8 cellular contexts compared by ENCODE assay signal in the genomic region with DNA sequence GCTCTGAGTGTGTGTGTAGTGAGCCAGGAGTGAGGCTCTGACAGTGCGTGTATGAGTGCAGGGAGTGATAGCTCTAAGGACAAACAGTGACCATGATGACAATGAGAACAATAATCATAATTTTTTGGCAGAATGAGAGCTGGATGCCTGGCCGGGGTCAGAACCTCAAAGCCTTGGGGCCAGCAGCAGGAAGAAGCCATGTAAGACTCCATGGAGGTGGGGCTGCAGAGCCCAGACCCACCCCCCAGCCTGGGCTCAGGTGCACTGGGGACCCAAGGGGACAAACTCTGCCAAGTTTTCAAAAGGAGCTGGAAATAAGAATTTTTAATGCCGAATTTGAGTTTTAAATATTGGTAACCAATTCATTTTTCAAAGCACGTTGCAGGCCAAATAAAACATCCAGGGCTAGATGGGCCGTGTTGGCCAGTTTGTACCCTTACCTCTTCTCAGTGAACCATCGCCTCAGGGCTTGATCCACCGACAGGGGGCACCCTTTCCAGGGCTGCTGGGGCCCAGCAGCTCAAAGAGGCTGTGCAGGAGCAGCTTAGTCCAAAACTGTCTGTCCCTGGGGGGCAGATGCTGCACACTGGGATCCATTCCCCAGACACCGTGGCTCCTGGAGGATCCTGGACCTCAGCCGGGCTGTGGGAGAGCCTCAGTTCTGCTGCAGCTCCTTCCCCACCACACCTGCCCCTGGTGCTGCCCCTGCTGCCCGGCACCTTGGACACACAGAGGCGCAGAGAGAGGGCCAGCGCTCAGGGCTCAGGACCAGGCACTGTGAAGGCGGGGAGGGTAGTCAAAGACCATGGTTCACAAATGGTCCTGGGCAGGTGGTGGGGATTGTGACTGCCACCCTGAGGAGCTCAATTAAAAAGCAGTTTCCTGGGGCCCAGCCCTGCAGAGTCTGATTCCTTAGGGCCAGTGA.
A peak's percentile ranks its signal among the peaks of the same experiment; 100 is the strongest.
DNase-seq lines count a peak whose midpoint lies in the region; ATAC-seq and TF ChIP-seq lines count a peak whose summit lies in the region.

No MANE protein-coding gene starts in this region.

- DNase-seq in DMS 273 (lab: John Stamatoyannopoulos, UW; ENCODE audit: unreplicated experiment) = peak; percentile 72
- peak; percentile 85 for DNase-seq in H7
- peak; percentile 79 for DNase-seq in WTC11 (ENCODE audit: low spot score)
- DNase-seq in lung microvascular endothelial cell (ENCODE audit: low read depth in 2 of 2) = peak; percentile 7 to 16
- no peak for DNase-seq in NCI-H1417 treated with DMSO at 0.1 percent for 48 hours (lab: John Stamatoyannopoulos, UW)
- no peak for DNase-seq in epidermal melanocyte (ENCODE audit: insufficient read length, low spot score)

- H3K4me3 Mint-ChIP-seq in WTC11 = no peak overlapping the region

- H3K27me3 ChIP-seq in H7 (ENCODE audit: control insufficient read depth, insufficient read depth, low read length) = no peaks in the 10 kb centered on the region; the same call in 1 of the 2 replicates

- H3K36me3 Mint-ChIP-seq in WTC11 = no peaks in the 10 kb centered on the region

- peak; percentile 77 for ATAC-seq in WTC11
- no peak for ATAC-seq in GM19455 (IDR thresholded peaks at IDR 0.05; ENCODE audit: unreplicated experiment)
- ATAC-seq in GM18873 (IDR thresholded peaks at IDR 0.05; ENCODE audit: low FRiP score, unreplicated experiment) = no peak

- no peaks in the 10 kb centered on the region for H3K36me3 ChIP-seq in H7 (replicated peaks; ENCODE audit: control insufficient read depth, insufficient read depth, low read length)

- peaks cover 9% of the 10 kb centered on the region; the same call in 1 of the 2 replicates for H3K9me3 Mint-ChIP-seq in WTC11

- H3K27ac Mint-ChIP-seq in WTC11 = no peak overlapping the region

- POLR2A ChIA-PET in WTC11 (lab: Charles Lee) = interaction anchor here (0.8 kb wide), 1 partner anchor 99 kb away, joined by 3 read pairs; no protein-coding TSS in a partner anchor

- H3K4me1 Mint-ChIP-seq in WTC11 = peaks cover 5% of the 10 kb centered on the region; the same call in 1 of the 2 replicates

- no peak overlapping the region for H3K4me3 ChIP-seq in H7 (ENCODE audit: insufficient read depth, low read depth, low read length)

- TF ChIP-seq CTCF in WTC11 (IDR thresholded peaks at IDR 0.05) = peak; percentile 60

- H3K27me3 Mint-ChIP-seq in WTC11 (ENCODE audit: low read depth) = no peaks in the 10 kb centered on the region

- CTCF ChIA-PET in WTC11 (lab: Charles Lee) = interaction anchor here (0.5 to 2.7 kb wide), 38 partner anchors 8 to 897 kb away, joined by 3 to 47 read pairs (median 4); no protein-coding TSS in a partner anchor

TF ChIP-seq in WTC11, 78 proteins besides CTCF, POLR2A, EP300 and RAD21:
- no peak for TF ChIP-seq TEAD1 (CRISPR knock-in tag; IDR thresholded peaks at IDR 0.05)
- TF ChIP-seq, protein P1, sequence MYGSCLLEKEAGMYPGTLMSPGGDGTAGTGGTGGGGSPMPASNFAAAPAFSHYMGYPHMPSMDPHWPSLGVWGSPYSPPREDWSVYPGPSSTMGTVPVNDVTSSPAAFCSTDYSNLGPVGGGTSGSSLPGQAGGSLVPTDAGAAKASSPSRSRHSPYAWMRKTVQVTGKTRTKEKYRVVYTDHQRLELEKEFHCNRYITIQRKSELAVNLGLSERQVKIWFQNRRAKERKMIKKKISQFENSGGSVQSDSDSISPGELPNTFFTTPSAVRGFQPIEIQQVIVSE (CRISPR knock-in tag; IDR thresholded peaks at IDR 0.05; ENCODE audit: borderline replicate concordance) = no peak
- no peak for TF ChIP-seq ATF6 (CRISPR knock-in tag; IDR thresholded peaks at IDR 0.05)
- TF ChIP-seq ZBTB21 (CRISPR knock-in tag; IDR thresholded peaks at IDR 0.05; ENCODE audit: borderline replicate concordance) = no peak
- TF ChIP-seq, protein P2, sequence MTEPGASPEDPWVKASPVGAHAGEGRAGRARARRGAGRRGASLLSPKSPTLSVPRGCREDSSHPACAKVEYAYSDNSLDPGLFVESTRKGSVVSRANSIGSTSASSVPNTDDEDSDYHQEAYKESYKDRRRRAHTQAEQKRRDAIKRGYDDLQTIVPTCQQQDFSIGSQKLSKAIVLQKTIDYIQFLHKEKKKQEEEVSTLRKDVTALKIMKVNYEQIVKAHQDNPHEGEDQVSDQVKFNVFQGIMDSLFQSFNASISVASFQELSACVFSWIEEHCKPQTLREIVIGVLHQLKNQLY (CRISPR knock-in tag; IDR thresholded peaks at IDR 0.05) = no peak
- no peak for TF ChIP-seq ATF1 (CRISPR knock-in tag; IDR thresholded peaks at IDR 0.05)
- TF ChIP-seq TP53 (CRISPR knock-in tag; IDR thresholded peaks at IDR 0.05) = no peak
TF ChIP-seq in WTC11: peak in this region for 0.

Comparison
In these comparisons a context has a peak if more than half of its experiments do, and no peak if none do; other contexts are left out.
1. DNase-seq: peak in DMS 273 (single experiment), H7 (single experiment), WTC11 (single experiment) and lung microvascular endothelial cell (2 of 2); none in NCI-H1417 treated with DMSO at 0.1 percent for 48 hours (single experiment) and epidermal melanocyte (single experiment).